In the genomic region with DNA sequence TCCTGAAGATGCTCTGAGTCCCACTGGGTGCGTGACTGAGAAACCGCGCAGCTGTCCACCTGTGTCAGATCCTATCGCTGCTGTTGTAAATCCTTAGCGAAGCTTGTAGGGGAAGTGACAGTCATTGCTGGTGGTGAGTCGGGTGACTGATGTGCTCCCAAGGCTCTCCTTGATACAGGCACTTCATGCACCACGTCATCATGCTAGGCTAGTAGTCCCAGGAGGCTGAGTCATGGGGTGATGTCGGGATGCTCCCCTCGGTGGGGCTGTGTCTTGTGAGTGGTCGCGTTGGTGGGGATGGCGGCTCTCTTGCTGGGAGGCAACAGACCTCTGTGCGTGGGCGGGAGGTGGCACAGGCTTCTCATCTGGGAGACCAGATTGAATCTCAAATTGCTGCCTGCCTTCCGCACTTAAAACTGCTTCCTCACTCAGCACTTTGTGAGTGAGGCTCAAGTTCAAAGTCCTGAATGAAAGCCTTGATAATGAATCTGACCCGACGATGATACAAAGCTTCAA, we compare ENCODE assay signal across 9 cellular contexts.
DNase-seq lines count a peak whose midpoint lies in the region; ATAC-seq, FAIRE-seq and TF ChIP-seq lines count a peak whose summit lies in the region.
"Had no signal": no experiment of that assay in that cellular context is flagged by ENCODE, and none has a peak within 500 bp of the region (broad histone marks: within the 10 kb centered on the region; RNA-seq: fewer than 3 reads in every experiment).

No MANE protein-coding gene starts in this region.

- H3K4me3 Mint-ChIP-seq in astrocyte (ENCODE audit: unreplicated experiment) (no peak overlapping the region), endothelial cell (ENCODE audit: unreplicated experiment) (no peak overlapping the region)

- peak; percentile 78 for DNase-seq in HT1080 (ENCODE audit: low read depth)
- DNase-seq in astrocyte (ENCODE audit: low read depth), result peak; percentile 84
- no peak for DNase-seq in GM13977 (ENCODE audit: low spot score)
- no peak for DNase-seq in endothelial cell (ENCODE audit: low spot score)
- no peak for DNase-seq in amniotic stem cell (lab: John Stamatoyannopoulos, UW)
- DNase-seq: NCI-H146 had no signal

- H3K36me3 ChIP-seq in BLaER1 treated with 17β-estradiol and CSF1 and Interleukin-3, amounts not matched to agents 10 nM and 100 nM, result no peaks in the 10 kb centered on the region
- H3K36me3 ChIP-seq in astrocyte (ENCODE audit: insufficient read depth, low read length) (no peaks in the 10 kb centered on the region), muscle layer of duodenum (ENCODE audit: control insufficient read depth in 1 of 2, insufficient read depth in 2 of 2, low read length in 2 of 2) (no peaks in the 10 kb centered on the region)

- H3K27ac Mint-ChIP-seq in astrocyte (ENCODE audit: unreplicated experiment), result peak overlapping the region; percentile 93
- no peak overlapping the region for H3K27ac Mint-ChIP-seq in endothelial cell (ENCODE audit: unreplicated experiment)

- H2AFZ ChIP-seq in astrocyte (ENCODE audit: low read depth, low read length), result peak overlapping the region; percentile 22

- H3K27me3 ChIP-seq in BLaER1 treated with 17β-estradiol and CSF1 and Interleukin-3, amounts not matched to agents 10 nM and 100 nM, result no peaks in the 10 kb centered on the region
- H3K27me3 ChIP-seq in astrocyte (ENCODE audit: insufficient read depth, low read length), result no peaks in the 10 kb centered on the region
- H3K27me3 ChIP-seq in muscle layer of duodenum (ENCODE audit: low read depth, low read length), result no peaks in the 10 kb centered on the region

- TF ChIP-seq CTCF in astrocyte (IDR thresholded peaks at IDR 0.05; ENCODE audit: insufficient read depth, low read depth, low read length) (no peak), GM13977 (IDR thresholded peaks at IDR 0.05; ENCODE audit: extremely low read depth, insufficient read depth, missing control alignments) (no peak), endothelial cell (IDR thresholded peaks at IDR 0.05; ENCODE audit: unreplicated experiment) (no peak)

- H3K4me3 ChIP-seq in BLaER1 treated with 17β-estradiol and CSF1 and Interleukin-3, amounts not matched to agents 10 nM and 100 nM, result no peak overlapping the region
- peak overlapping the region; percentile 11 for H3K4me3 ChIP-seq in astrocyte (ENCODE audit: insufficient read depth, low read depth, low read length)
- no peak overlapping the region for H3K4me3 ChIP-seq in muscle layer of duodenum (ENCODE audit: low read depth in 1 of 2, low read length in 2 of 2)

- peak overlapping the region in 2 of 11 experiments; percentile 26 to 48; a peak in 3 of 22 replicates for H3K27ac ChIP-seq in BLaER1 treated with 17β-estradiol and CSF1 and Interleukin-3, amounts not matched to agents 10 nM and 100 nM
- peak overlapping the region; percentile 46 for H3K27ac ChIP-seq in astrocyte (ENCODE audit: low read depth, low read length)
- peak overlapping the region; percentile 40 for H3K27ac ChIP-seq in muscle layer of duodenum (ENCODE audit: low read length)

- H3K4me1 ChIP-seq in BLaER1 treated with 17β-estradiol and CSF1 and Interleukin-3, amounts not matched to agents 10 nM and 100 nM, result peaks cover 0 to 63% (median 30%) of the 10 kb centered on the region in 10 experiments; a peak in 17 of 20 replicates
- H3K4me1 ChIP-seq in astrocyte (ENCODE audit: insufficient read depth, low read length) (peaks cover 24% of the 10 kb centered on the region), muscle layer of duodenum (ENCODE audit: control insufficient read depth in 1 of 2, insufficient read depth in 2 of 2, low read length in 2 of 2) (peaks cover 20 to 24% of the 10 kb centered on the region in 2 donors)

- peak overlapping the region in 10 of 11 experiments; percentile 1 to 69 (median 31); a peak in 13 of 22 replicates for H3K4me2 ChIP-seq in BLaER1 treated with 17β-estradiol and CSF1 and Interleukin-3, amounts not matched to agents 10 nM and 100 nM
- peak overlapping the region; percentile 74 for H3K4me2 ChIP-seq in astrocyte (ENCODE audit: low read length)

- peak; percentile 45 for FAIRE-seq in astrocyte (lab: Jason Lieb, UNC)

- H3K36me3 Mint-ChIP-seq in astrocyte (ENCODE audit: low read depth, unreplicated experiment) (no peaks in the 10 kb centered on the region), endothelial cell (ENCODE audit: low read depth, unreplicated experiment) (peaks cover 4% of the 10 kb centered on the region)

- peak overlapping the region in 2 of 11 experiments; percentile 7 to 14; a peak in 1 of 22 replicates for H3K9ac ChIP-seq in BLaER1 treated with 17β-estradiol and CSF1 and Interleukin-3, amounts not matched to agents 10 nM and 100 nM
- peak overlapping the region; percentile 51 for H3K9ac ChIP-seq in astrocyte (ENCODE audit: low read length)

- no peaks in the 10 kb centered on the region for H3K9me3 Mint-ChIP-seq in astrocyte (ENCODE audit: unreplicated experiment)
- H3K9me3 Mint-ChIP-seq in endothelial cell (ENCODE audit: unreplicated experiment), result no peaks in the 10 kb centered on the region

- H3K9me3 ChIP-seq in BLaER1 treated with 17β-estradiol and CSF1 and Interleukin-3, amounts not matched to agents 10 nM and 100 nM (replicated peaks in 1 of 11), result no peaks in the 10 kb centered on the region
- H3K9me3 ChIP-seq in astrocyte (ENCODE audit: insufficient read depth, low read depth, low read length), result no peaks in the 10 kb centered on the region
- H3K9me3 ChIP-seq in muscle layer of duodenum (ENCODE audit: control insufficient read depth in 1 of 2, low read length in 2 of 2), result no peaks in the 10 kb centered on the region

- in situ Hi-C loops in GM13977 (cut with MboI; ENCODE audit: low pct_unique_long_range_greater_than_20kb, low sequenced_read_pairs, unreplicated experiment), result no loop called here

- H3K4me1 Mint-ChIP-seq in astrocyte (ENCODE audit: low read depth, unreplicated experiment) (peaks cover 30% of the 10 kb centered on the region), endothelial cell (ENCODE audit: unreplicated experiment) (peaks cover 16% of the 10 kb centered on the region)

- no peaks in the 10 kb centered on the region for H3K27me3 Mint-ChIP-seq in astrocyte (ENCODE audit: low read depth, unreplicated experiment)
- H3K27me3 Mint-ChIP-seq in endothelial cell (ENCODE audit: unreplicated experiment), result peaks cover 9% of the 10 kb centered on the region

- H3K79me2 ChIP-seq in astrocyte (ENCODE audit: insufficient read depth, low read length), result no peaks in the 10 kb centered on the region

- ATAC-seq in GM19397 (IDR thresholded peaks at IDR 0.05; ENCODE audit: unreplicated experiment), result no peak

- no peaks in the 10 kb centered on the region for H4K20me1 ChIP-seq in BLaER1 treated with 17β-estradiol and CSF1 and Interleukin-3, amounts not matched to agents 10 nM and 100 nM
- no peaks in the 10 kb centered on the region for H4K20me1 ChIP-seq in astrocyte (ENCODE audit: insufficient read depth, low read length)

Comparison
In these comparisons a context has a peak if more than half of its experiments do, and no peak if none do; other contexts are left out.
1. DNase-seq: peak in HT1080 (single experiment) and astrocyte (single experiment); none in GM13977 (single experiment), endothelial cell (single experiment) and amniotic stem cell (single experiment).